Comparison of ENCODE assay signal across 1 cellular context in the genomic region with DNA sequence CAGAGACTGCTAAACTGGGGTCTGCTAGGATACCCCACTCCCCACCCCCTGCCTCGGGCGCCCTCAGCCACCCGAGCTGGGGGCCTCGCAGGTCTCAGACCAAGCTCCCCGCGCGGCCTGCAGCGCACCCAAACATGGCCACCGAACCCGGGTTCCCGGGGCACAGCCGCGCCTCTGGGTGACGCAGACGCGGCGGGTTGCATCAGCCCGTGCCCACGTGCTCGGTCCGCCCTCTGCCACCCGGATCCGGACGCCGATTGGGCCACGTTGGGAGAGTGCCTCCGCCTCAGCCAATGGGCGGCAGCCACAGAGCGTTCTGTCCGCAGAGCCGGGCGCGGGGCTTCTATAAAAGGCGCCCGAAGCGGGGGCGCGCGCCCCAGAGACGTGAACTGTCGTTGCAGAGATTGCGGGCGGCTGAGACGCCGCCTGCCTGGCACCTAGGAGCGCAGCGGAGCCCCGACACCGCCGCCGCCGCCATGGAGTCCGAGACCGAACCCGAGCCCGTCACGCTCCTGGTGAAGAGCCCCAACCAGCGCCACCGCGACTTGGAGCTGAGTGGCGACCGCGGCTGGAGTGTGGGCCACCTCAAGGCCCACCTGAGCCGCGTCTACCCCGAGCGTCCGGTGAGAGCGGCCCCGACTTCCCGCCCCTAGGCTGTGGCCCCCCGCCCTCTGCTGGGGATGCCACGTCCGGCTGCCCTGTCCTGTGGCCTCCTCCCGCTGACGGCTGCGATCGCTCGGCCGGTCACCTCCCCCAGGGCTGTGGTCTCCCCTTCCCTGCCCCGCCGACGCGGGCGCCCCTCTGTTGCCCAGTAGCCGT.
A peak's percentile ranks its signal among the peaks of the same experiment; 100 is the strongest.
TF ChIP-seq lines count a peak whose summit lies in the region.

A gene with protein sequence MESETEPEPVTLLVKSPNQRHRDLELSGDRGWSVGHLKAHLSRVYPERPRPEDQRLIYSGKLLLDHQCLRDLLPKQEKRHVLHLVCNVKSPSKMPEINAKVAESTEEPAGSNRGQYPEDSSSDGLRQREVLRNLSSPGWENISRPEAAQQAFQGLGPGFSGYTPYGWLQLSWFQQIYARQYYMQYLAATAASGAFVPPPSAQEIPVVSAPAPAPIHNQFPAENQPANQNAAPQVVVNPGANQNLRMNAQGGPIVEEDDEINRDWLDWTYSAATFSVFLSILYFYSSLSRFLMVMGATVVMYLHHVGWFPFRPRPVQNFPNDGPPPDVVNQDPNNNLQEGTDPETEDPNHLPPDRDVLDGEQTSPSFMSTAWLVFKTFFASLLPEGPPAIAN (plus strand): TSS at position 374 of the 819 bp plus-strand sequence. CDS start 103 bp downstream, at position 477.

TF ChIP-seq in GM12878, 131 proteins besides CTCF, POLR2A, EP300 and RAD21 (continued from another document):
- TF ChIP-seq, protein P1, sequence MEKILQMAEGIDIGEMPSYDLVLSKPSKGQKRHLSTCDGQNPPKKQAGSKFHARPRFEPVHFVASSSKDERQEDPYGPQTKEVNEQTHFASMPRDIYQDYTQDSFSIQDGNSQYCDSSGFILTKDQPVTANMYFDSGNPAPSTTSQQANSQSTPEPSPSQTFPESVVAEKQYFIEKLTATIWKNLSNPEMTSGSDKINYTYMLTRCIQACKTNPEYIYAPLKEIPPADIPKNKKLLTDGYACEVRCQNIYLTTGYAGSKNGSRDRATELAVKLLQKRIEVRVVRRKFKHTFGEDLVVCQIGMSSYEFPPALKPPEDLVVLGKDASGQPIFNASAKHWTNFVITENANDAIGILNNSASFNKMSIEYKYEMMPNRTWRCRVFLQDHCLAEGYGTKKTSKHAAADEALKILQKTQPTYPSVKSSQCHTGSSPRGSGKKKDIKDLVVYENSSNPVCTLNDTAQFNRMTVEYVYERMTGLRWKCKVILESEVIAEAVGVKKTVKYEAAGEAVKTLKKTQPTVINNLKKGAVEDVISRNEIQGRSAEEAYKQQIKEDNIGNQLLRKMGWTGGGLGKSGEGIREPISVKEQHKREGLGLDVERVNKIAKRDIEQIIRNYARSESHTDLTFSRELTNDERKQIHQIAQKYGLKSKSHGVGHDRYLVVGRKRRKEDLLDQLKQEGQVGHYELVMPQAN (conservative IDR thresholded peaks at IDR 0.05): peak; percentile 40
- TF ChIP-seq MAX (IDR thresholded peaks at IDR 0.05; ENCODE audit: low read depth, low read length) (peak; percentile 65), SMC3 (IDR thresholded peaks at IDR 0.05; ENCODE audit: borderline replicate concordance, low read length) (no peak), GATAD2B (conservative IDR thresholded peaks at IDR 0.05; ENCODE audit: low read depth) (no peak; the same call in 1 of the 2 replicates), MTA3 (IDR thresholded peaks at IDR 0.05; ENCODE audit: borderline replicate concordance, low read length) (no peak), IKZF1 (conservative IDR thresholded peaks at IDR 0.05) (peak; percentile 83; the same call in 1 of the 2 replicates), FOXM1 (IDR thresholded peaks at IDR 0.05; ENCODE audit: low read depth, low read length) (peak; percentile 10), STAT1 (conservative IDR thresholded peaks at IDR 0.05) (no peak), MTA2 (IDR thresholded peaks at IDR 0.05; ENCODE audit: low read depth) (no peak), POLR2AphosphoS2 (IDR thresholded peaks at IDR 0.05; ENCODE audit: low read depth, low read length) (peak; percentile 99), RAD51 (IDR thresholded peaks at IDR 0.05) (peak; percentile 83), SPI1 (IDR thresholded peaks at IDR 0.05; ENCODE audit: borderline replicate concordance, insufficient read depth, low read depth, low read length) (no peak; the same call in 1 of the 2 replicates), SREBF2 (IDR thresholded peaks at IDR 0.05; ENCODE audit: low read length) (no peak), NR2C2 (IDR thresholded peaks at IDR 0.05; ENCODE audit: borderline replicate concordance, control insufficient read depth, insufficient read length, low read depth) (no peak), HDGF (IDR thresholded peaks at IDR 0.05) (no peak; the same call in 1 of the 2 replicates), BACH1 (IDR thresholded peaks at IDR 0.05; ENCODE audit: borderline replicate concordance) (peak; percentile 81), FOXK2 (IDR thresholded peaks at IDR 0.05) (no peak), TCF3 (IDR thresholded peaks at IDR 0.05; ENCODE audit: borderline replicate concordance, insufficient read depth, low read depth, low read length) (no peak; the same call in none of the 2 replicates), YY1 (IDR thresholded peaks at IDR 0.05; ENCODE audit: low read depth, low read length) (peak; percentile 92), LARP7 (IDR thresholded peaks at IDR 0.05) (peak; percentile 96), MYB (IDR thresholded peaks at IDR 0.05; ENCODE audit: borderline replicate concordance, low read depth, low read length) (no peak), E2F4 (IDR thresholded peaks at IDR 0.05; ENCODE audit: low read depth, low read length) (peak; percentile 16; the same call in 1 of the 2 replicates), RCOR1 (conservative IDR thresholded peaks at IDR 0.05; ENCODE audit: low read depth, low read length) (no peak)
- TF ChIP-seq, protein P2, sequence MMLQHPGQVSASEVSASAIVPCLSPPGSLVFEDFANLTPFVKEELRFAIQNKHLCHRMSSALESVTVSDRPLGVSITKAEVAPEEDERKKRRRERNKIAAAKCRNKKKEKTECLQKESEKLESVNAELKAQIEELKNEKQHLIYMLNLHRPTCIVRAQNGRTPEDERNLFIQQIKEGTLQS (IDR thresholded peaks at IDR 0.05; ENCODE audit: borderline replicate concordance, extremely low read depth, low read depth, low read length): peak; percentile 54; the same call in 1 of the 2 replicates
- TF ChIP-seq, protein P3, sequence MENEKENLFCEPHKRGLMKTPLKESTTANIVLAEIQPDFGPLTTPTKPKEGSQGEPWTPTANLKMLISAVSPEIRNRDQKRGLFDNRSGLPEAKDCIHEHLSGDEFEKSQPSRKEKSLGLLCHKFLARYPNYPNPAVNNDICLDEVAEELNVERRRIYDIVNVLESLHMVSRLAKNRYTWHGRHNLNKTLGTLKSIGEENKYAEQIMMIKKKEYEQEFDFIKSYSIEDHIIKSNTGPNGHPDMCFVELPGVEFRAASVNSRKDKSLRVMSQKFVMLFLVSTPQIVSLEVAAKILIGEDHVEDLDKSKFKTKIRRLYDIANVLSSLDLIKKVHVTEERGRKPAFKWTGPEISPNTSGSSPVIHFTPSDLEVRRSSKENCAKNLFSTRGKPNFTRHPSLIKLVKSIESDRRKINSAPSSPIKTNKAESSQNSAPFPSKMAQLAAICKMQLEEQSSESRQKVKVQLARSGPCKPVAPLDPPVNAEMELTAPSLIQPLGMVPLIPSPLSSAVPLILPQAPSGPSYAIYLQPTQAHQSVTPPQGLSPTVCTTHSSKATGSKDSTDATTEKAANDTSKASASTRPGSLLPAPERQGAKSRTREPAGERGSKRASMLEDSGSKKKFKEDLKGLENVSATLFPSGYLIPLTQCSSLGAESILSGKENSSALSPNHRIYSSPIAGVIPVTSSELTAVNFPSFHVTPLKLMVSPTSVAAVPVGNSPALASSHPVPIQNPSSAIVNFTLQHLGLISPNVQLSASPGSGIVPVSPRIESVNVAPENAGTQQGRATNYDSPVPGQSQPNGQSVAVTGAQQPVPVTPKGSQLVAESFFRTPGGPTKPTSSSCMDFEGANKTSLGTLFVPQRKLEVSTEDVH (IDR thresholded peaks at IDR 0.05; ENCODE audit: low read depth, partially characterized antibody): no peak
